11 cellular contexts compared by ENCODE assay signal in the genomic region with DNA sequence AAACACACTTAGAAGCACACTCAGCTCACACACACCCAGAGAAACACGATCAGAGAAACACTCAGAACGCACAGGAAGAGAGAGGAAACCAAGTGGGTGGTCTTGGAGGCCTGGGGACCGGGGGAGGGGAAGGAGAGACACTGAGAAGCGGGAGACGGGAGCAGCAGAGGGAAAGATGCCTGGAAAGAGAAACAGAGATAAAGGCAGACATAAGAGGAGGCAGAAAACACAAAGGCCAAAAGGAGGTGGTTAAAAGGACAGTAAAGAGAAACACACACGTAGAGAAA. TPM values are rescaled to one million over a fixed set of nuclear protein-coding genes. Genes with fewer than 3 reads are reported as not detected.
DNase-seq lines count a peak whose midpoint lies in the region; ATAC-seq and TF ChIP-seq lines count a peak whose summit lies in the region.
"Had no signal": no experiment of that assay in that cellular context is flagged by ENCODE, and none has a peak within 500 bp of the region (broad histone marks: within the 10 kb centered on the region; RNA-seq: fewer than 3 reads in every experiment).

No MANE protein-coding gene starts in this region.

- ATAC-seq in psoas muscle (no peak), GM21786 (IDR thresholded peaks at IDR 0.05; ENCODE audit: unreplicated experiment) (no peak)

- no peaks in the 10 kb centered on the region for H3K36me3 Mint-ChIP-seq in glutamatergic neuron (ENCODE audit: unreplicated experiment)
- peaks cover 16% of the 10 kb centered on the region for H3K36me3 Mint-ChIP-seq in progenitor cell of endocrine pancreas (ENCODE audit: insufficient read depth)
- H3K36me3 Mint-ChIP-seq: immature natural killer cell had no signal

- intact Hi-C loops in psoas muscle (cut with DNase I): no loop called here

- TF ChIP-seq CTCF in BJ (IDR thresholded peaks at IDR 0.05; ENCODE audit: insufficient read depth, low read depth, low read length): no peak
- no peak for TF ChIP-seq CTCF in WI38 (IDR thresholded peaks at IDR 0.05; ENCODE audit: low read depth, low read length)
- no peak for TF ChIP-seq CTCF in glutamatergic neuron (IDR thresholded peaks at IDR 0.05; ENCODE audit: partially characterized antibody, unreplicated experiment)
- TF ChIP-seq CTCF in psoas muscle (IDR thresholded peaks at IDR 0.05): no peak
- TF ChIP-seq CTCF in progenitor cell of endocrine pancreas (IDR thresholded peaks at IDR 0.05; ENCODE audit: unreplicated experiment): no peak

- H3K27me3 ChIP-seq in BJ (ENCODE audit: control insufficient read depth, insufficient read depth, low read length) (no peaks in the 10 kb centered on the region), psoas muscle (ENCODE audit: insufficient read depth in 3 of 3, low read length in 2 of 3) (peaks cover 0 to 72% (median 19%) of the 10 kb centered on the region in 3 donors)

- H3K4me3 Mint-ChIP-seq in glutamatergic neuron (ENCODE audit: unreplicated experiment) (no peak overlapping the region), progenitor cell of endocrine pancreas (ENCODE audit: low read depth) (no peak overlapping the region)
- H3K4me3 Mint-ChIP-seq: immature natural killer cell had no signal

- H3K9me3 Mint-ChIP-seq in glutamatergic neuron (ENCODE audit: unreplicated experiment): no peaks in the 10 kb centered on the region
- no peaks in the 10 kb centered on the region for H3K9me3 Mint-ChIP-seq in progenitor cell of endocrine pancreas (ENCODE audit: low read depth)
- H3K9me3 Mint-ChIP-seq: immature natural killer cell had no signal

- H3K27ac Mint-ChIP-seq in glutamatergic neuron (ENCODE audit: unreplicated experiment) (no peak overlapping the region), progenitor cell of endocrine pancreas (no peak overlapping the region)
- H3K27ac Mint-ChIP-seq: immature natural killer cell had no signal

- no peak overlapping the region for H3K27ac ChIP-seq in psoas muscle

- peaks cover 4% of the 10 kb centered on the region for H3K27me3 Mint-ChIP-seq in glutamatergic neuron (ENCODE audit: unreplicated experiment)
- H3K27me3 Mint-ChIP-seq in progenitor cell of endocrine pancreas: no peaks in the 10 kb centered on the region

- POLR2A ChIA-PET in BJ (lab: Charles Lee): interaction anchor here (0.5 to 0.7 kb wide), 3 partner anchors 52 to 963 kb away, joined by 3 to 8 read pairs (median 3); no protein-coding TSS in a partner anchor

- peaks cover 1% of the 10 kb centered on the region for H3K4me1 Mint-ChIP-seq in glutamatergic neuron (ENCODE audit: low read depth, unreplicated experiment)
- H3K4me1 Mint-ChIP-seq in progenitor cell of endocrine pancreas (ENCODE audit: low read depth): peaks cover 11% of the 10 kb centered on the region
- H3K4me1 Mint-ChIP-seq: immature natural killer cell had no signal

- peaks cover 14% of the 10 kb centered on the region for H3K36me3 ChIP-seq in BJ (ENCODE audit: control insufficient read depth, insufficient read depth, low read length)
- H3K36me3 ChIP-seq in psoas muscle (ENCODE audit: insufficient read depth in 1 of 2, low read depth in 1 of 2): no peaks in the 10 kb centered on the region

- no peaks in the 10 kb centered on the region for H3K4me1 ChIP-seq in psoas muscle

- DNase-seq in BJ (ENCODE audit: low read depth): no peak
- DNase-seq in glutamatergic neuron: peak; percentile 31
- DNase-seq in psoas muscle: no peak
- DNase-seq in MV-4-11 (lab: John Stamatoyannopoulos, UW): no peak
- no peak for DNase-seq in COLO668 (lab: John Stamatoyannopoulos, UW; ENCODE audit: unreplicated experiment)
- DNase-seq in progenitor cell of endocrine pancreas (ENCODE audit: low spot score, unreplicated experiment): no peak
- DNase-seq: HCEC 1CT, immature natural killer cell had no signal

- peak overlapping the region; percentile 51 for H3K4me3 ChIP-seq in BJ (ENCODE audit: low read depth, low read length)
- peak overlapping the region; percentile 77 for H3K4me3 ChIP-seq in WI38 (ENCODE audit: low read depth, low read length)
- H3K4me3 ChIP-seq in psoas muscle: peak overlapping the region; percentile 63

- whole genome bisulfite sequencing in psoas muscle, 3 donors: 32 to 41% (median 35%) methylated on average over 4 to 6 of the region's 6 CpGs

- CTCF ChIA-PET in BJ (lab: Yijun Ruan, JAX): interaction anchor here (0.7 to 2.1 kb wide), 9 partner anchors 9 to 70 kb away, joined by 3 to 14 read pairs (median 3); a partner anchor contains a TSS

- H3K9me3 ChIP-seq in psoas muscle: no peaks in the 10 kb centered on the region

RNA-seq across cellular contexts. Expression of a gene that starts 1.3 kb away (rescaled TPM):
- 314 and 331 TPM in 2 replicates for polyA plus RNA-seq in BJ (2011; rRNA removed)
- 126 and 198 TPM in 2 replicates for polyA minus RNA-seq in BJ (2011; rRNA and poly(A)+ RNA removed)
- 62.3 TPM for total RNA-seq in glutamatergic neuron (ENCODE audit: unreplicated experiment)
- 1 to 10 TPM; 1.4 to 5.7 (median 5.1) TPM for total RNA-seq in psoas muscle
- 1 to 10 TPM; 2.2 to 3.6 (median 2.5) TPM for polyA plus RNA-seq in psoas muscle
- total RNA-seq in progenitor cell of endocrine pancreas: 181 and 188 TPM in 2 replicates
- total RNA-seq: activated CD8-positive, alpha-beta memory T cell treated with anti-CD3 and anti-CD28 coated beads for 36 hours had no signal
- polyA plus RNA-seq: immature natural killer cell had no signal

RNA-seq across cellular contexts. Expression of a gene that starts 52.3 kb away (rescaled TPM):
- 23.6 and 30.0 TPM in 2 replicates for polyA plus RNA-seq in BJ (2011; rRNA removed)
- 34.5 and 39.4 TPM in 2 replicates for polyA minus RNA-seq in BJ (2011; rRNA and poly(A)+ RNA removed)
- 5.3 TPM for total RNA-seq in glutamatergic neuron (ENCODE audit: unreplicated experiment)
- total RNA-seq in psoas muscle: 1 to 10 TPM; 4.1 to 5.9 (median 4.6) TPM
- 1 to 10 TPM; 1.8 to 2.4 (median 2.3) TPM for polyA plus RNA-seq in psoas muscle
- total RNA-seq in progenitor cell of endocrine pancreas: 36.9 and 45.9 TPM in 2 replicates
